Comparison of ENCODE assay signal across 32 cellular contexts in the genomic region with DNA sequence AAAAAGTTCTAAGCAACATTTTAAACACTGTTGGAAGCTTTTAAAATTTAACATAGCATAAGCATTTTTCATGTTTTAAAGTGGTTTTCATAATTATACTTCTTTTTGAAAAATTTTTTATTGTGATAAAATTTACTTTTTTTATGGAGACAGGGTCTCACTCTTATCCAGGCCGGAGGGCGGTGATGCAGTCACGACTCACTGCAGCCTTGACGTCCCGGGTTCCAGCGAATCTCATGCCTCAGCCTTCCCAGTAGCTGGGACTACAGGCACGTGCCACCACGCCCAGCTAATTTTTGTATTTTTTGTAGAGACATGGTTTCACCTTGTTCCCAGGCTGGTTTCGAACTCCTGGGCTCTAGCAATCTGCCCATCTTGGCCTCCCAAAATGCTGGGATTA.
"Had no signal": no experiment of that assay in that cellular context is flagged by ENCODE, and none has a peak within 500 bp of the region (broad histone marks: within the 10 kb centered on the region; RNA-seq: fewer than 3 reads in every experiment).

No MANE protein-coding gene starts in this region.

- H3K4me3 Mint-ChIP-seq: effector memory CD8-positive, alpha-beta T cell; mesothelial cell of epicardium; naive B cell; nephron; neural progenitor cell; stimulated activated naive CD8-positive, alpha-beta T cell treated with anti-CD3 and anti-CD28 coated beads, Interleukin-15, amount 100 ng/mL, for 72 hours had no signal

- H3K27me3 Mint-ChIP-seq: effector memory CD8-positive, alpha-beta T cell; naive B cell; progenitor cell of endocrine pancreas; stimulated activated naive CD8-positive, alpha-beta T cell treated with anti-CD3 and anti-CD28 coated beads, Interleukin-15, amount 100 ng/mL, for 72 hours had no signal

- H3K9me3 ChIP-seq: heart right ventricle, mucosa of descending colon, right atrium auricular region, suprapubic skin, transverse colon, vagina had no signal

- H2AFZ ChIP-seq: neural progenitor cell, parathyroid adenoma had no signal

- H3K9me3 Mint-ChIP-seq: effector memory CD8-positive, alpha-beta T cell; mesothelial cell of epicardium; naive B cell; nephron; stimulated activated naive CD8-positive, alpha-beta T cell treated with anti-CD3 and anti-CD28 coated beads, Interleukin-15, amount 100 ng/mL, for 72 hours had no signal

- FAIRE-seq: endometrium, islet of Langerhans had no signal

- H3K4me1 Mint-ChIP-seq: mesothelial cell of epicardium, nephron had no signal

- H3K4me1 ChIP-seq: parathyroid adenoma, vagina had no signal

- H3K4me3 ChIP-seq: heart right ventricle, lung, mucosa of descending colon, neural progenitor cell, right atrium auricular region, smooth muscle cell, suprapubic skin, transverse colon, vagina had no signal

- H3K27ac Mint-ChIP-seq: effector memory CD8-positive, alpha-beta T cell; mesothelial cell of epicardium; nephron; neural progenitor cell; progenitor cell of endocrine pancreas; stimulated activated naive CD8-positive, alpha-beta T cell treated with anti-CD3 and anti-CD28 coated beads, Interleukin-15, amount 100 ng/mL, for 72 hours had no signal

- H3K36me3 ChIP-seq: right atrium auricular region, suprapubic skin, transverse colon, vagina had no signal

- H3K36me3 Mint-ChIP-seq: naive B cell had no signal

- H3K4me2 ChIP-seq: neural progenitor cell, smooth muscle cell had no signal

- H3K9ac ChIP-seq: neural progenitor cell, parathyroid adenoma had no signal

- H3K27ac ChIP-seq: epithelial cell of prostate, heart right ventricle, neural progenitor cell, parathyroid adenoma, right atrium auricular region, suprapubic skin, transverse colon, vagina had no signal

- DNase-seq: cortex of kidney; effector memory CD8-positive, alpha-beta T cell; foreskin melanocyte; glutamatergic neuron; heart right ventricle; hippocampal formation; left ventricle myocardium superior; mesenchymal stem cell; mucosa of descending colon; naive B cell; stimulated activated CD4-positive, alpha-beta T cell treated with anti-CD3 and anti-CD28 coated beads, Interleukin-12 subunit alpha, Interleukin-12 subunit beta, amount 100 ng/mL, for 4 hours; stimulated activated CD4-positive, alpha-beta T cell treated with anti-CD3 and anti-CD28 coated beads, Interleukin-1b, Interleukin-23, amount 100 ng/mL, for 48 hours; stimulated activated CD4-positive, alpha-beta T cell treated with anti-CD3 and anti-CD28 coated beads, Interleukin-4, amount 100 ng/mL, for 1 hour; stimulated activated CD8-positive, alpha-beta memory T cell treated with anti-CD3 and anti-CD28 coated beads, Interleukin-4, amount 100 ng/mL, for 48 hours; stimulated activated naive CD4-positive, alpha-beta T cell; stimulated activated naive CD8-positive, alpha-beta T cell treated with anti-CD3 and anti-CD28 coated beads, Interleukin-15, amount 100 ng/mL, for 72 hours; transverse colon had no signal

- H3K27me3 ChIP-seq: heart right ventricle, neural progenitor cell, right atrium auricular region, suprapubic skin, transverse colon, vagina had no signal

- ATAC-seq: effector memory CD8-positive, alpha-beta T cell; esophagus mucosa; heart right ventricle; left ventricle myocardium superior; mucosa of descending colon; sciatic nerve; stimulated activated naive CD8-positive, alpha-beta T cell treated with anti-CD3 and anti-CD28 coated beads, Interleukin-15, amount 100 ng/mL, for 72 hours had no signal
